ENCODE assay signal across 8 cellular contexts in the genomic region with DNA sequence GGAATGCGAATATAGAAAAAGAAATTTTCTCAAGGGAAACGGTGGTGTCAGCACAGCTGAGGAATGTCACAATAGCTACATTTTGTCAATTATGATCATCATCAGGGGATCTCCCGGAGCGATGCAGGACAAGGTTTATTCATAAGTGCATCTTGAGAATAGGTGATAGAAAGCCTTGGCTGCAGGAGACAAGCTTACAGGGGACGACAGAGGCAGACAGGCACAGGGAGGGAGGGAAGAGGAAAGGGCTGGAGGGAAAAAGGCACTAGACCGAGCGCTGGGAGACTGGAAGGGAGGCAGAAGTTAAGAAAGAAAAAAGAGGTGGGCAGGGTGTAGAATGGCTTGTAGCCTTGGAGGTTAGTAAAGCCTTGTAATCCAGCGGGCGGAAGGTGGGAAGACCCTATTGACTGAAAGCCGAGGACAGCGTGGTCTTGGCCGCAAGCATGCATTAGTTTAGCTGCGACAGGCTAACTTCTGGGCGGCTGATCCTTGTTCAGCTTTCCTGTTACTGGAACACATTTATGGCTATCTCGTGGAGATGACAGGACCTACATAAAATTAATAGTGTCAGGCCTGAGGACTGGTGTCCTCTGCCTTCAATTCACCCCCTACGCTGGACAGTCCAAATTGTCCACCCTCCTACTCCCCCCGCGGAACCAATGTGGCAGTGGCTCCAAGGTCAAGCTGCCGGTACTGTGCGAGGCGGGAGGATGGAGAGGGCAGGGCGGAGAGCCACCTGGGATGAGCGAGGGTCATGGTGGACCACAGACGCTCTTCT. TPM values are rescaled to one million over a fixed set of nuclear protein-coding genes. Genes with fewer than 3 reads are reported as not detected.
A peak's percentile ranks its signal among the peaks of the same experiment; 100 is the strongest.
DNase-seq lines count a peak whose midpoint lies in the region; ATAC-seq lines count a peak whose summit lies in the region.

No MANE protein-coding gene starts in this region.

- no peaks in the 10 kb centered on the region for H3K36me3 Mint-ChIP-seq in activated T-cell treated with anti-CD3 and anti-CD28 coated beads, Interleukin-2, amount 50 U/mL, for 4 hours (ENCODE audit: insufficient read depth)
- H3K36me3 Mint-ChIP-seq in immature natural killer cell: no peaks in the 10 kb centered on the region

- peaks cover 36% of the 10 kb centered on the region for H3K4me1 Mint-ChIP-seq in activated T-cell treated with anti-CD3 and anti-CD28 coated beads, Interleukin-2, amount 50 U/mL, for 4 hours (ENCODE audit: low read depth)
- H3K4me1 Mint-ChIP-seq in immature natural killer cell: peaks cover 27 to 29% of the 10 kb centered on the region in 2 donors

- H3K9me3 ChIP-seq in skeletal muscle satellite cell (replicated peaks; ENCODE audit: low read length): no peaks in the 10 kb centered on the region

- H3K4me3 Mint-ChIP-seq in activated T-cell treated with anti-CD3 and anti-CD28 coated beads, Interleukin-2, amount 50 U/mL, for 4 hours: peak overlapping the region; percentile 91
- H3K4me3 Mint-ChIP-seq in immature natural killer cell: peak overlapping the region; percentile 90 to 92 (median 91)

- peaks cover 21% of the 10 kb centered on the region for H3K4me1 ChIP-seq in skeletal muscle satellite cell (ENCODE audit: control insufficient read depth, insufficient read depth, low read length)

- no peak for ATAC-seq in activated T-cell treated with anti-CD3 and anti-CD28 coated beads, Interleukin-2, amount 50 U/mL, for 4 hours
- no peak for ATAC-seq in GM19328 (IDR thresholded peaks at IDR 0.05; ENCODE audit: unreplicated experiment)
- no peak for ATAC-seq in GM19463 (IDR thresholded peaks at IDR 0.05; ENCODE audit: unreplicated experiment)
- no peak for ATAC-seq in GM21367 (IDR thresholded peaks at IDR 0.05; ENCODE audit: unreplicated experiment)

- no peak for DNase-seq in activated T-cell treated with anti-CD3 and anti-CD28 coated beads, Interleukin-2, amount 50 U/mL, for 4 hours
- DNase-seq in activated T-cell treated with anti-CD3 and anti-CD28 coated beads for 4 hours (no peak), anterior cingulate cortex (lab: John Stamatoyannopoulos, UW) (peak in 36 of 58 donors; percentile 6 to 67 (median 44)), immature natural killer cell (no peak)

- peak overlapping the region; percentile 86 for H3K4me3 ChIP-seq in skeletal muscle satellite cell (ENCODE audit: low read length)

- peak overlapping the region; percentile 93 for H3K9ac ChIP-seq in skeletal muscle satellite cell (ENCODE audit: low read depth, low read length)

- peak overlapping the region; percentile 50 to 87 (median 70) for H3K27ac Mint-ChIP-seq in immature natural killer cell

- peaks cover 20% of the 10 kb centered on the region for H3K27me3 Mint-ChIP-seq in activated T-cell treated with anti-CD3 and anti-CD28 coated beads, Interleukin-2, amount 50 U/mL, for 4 hours (ENCODE audit: low read depth)
- peaks cover 11 to 21% (median 19%) of the 10 kb centered on the region in 3 donors for H3K27me3 Mint-ChIP-seq in immature natural killer cell (ENCODE audit: low read depth in 3 of 3)

- peak overlapping the region; percentile 90 for H3K4me2 ChIP-seq in skeletal muscle satellite cell (ENCODE audit: low read length)

- H3K27me3 ChIP-seq in skeletal muscle satellite cell (ENCODE audit: control insufficient read depth, insufficient read depth, low read length): no peaks in the 10 kb centered on the region

- H3K9me3 Mint-ChIP-seq in activated T-cell treated with anti-CD3 and anti-CD28 coated beads, Interleukin-2, amount 50 U/mL, for 4 hours: no peaks in the 10 kb centered on the region
- H3K9me3 Mint-ChIP-seq in immature natural killer cell: no peaks in the 10 kb centered on the region

- H3K36me3 ChIP-seq in skeletal muscle satellite cell (ENCODE audit: insufficient read depth, low read length): no peaks in the 10 kb centered on the region

RNA-seq across cellular contexts. Expression of a gene that starts 1.5 kb away (rescaled TPM):
- total RNA-seq in activated T-cell treated with anti-CD3 and anti-CD28 coated beads, Interleukin-2, amount 50 U/mL, for 4 hours: 1 to 10 TPM; 2.4 to 6.3 (median 6.1) TPM
- polyA plus RNA-seq in immature natural killer cell: under 1 TPM in 2 of 3 donors, not detected in 1; 0.28 to 0.63 TPM
- 56.5 and 70.3 TPM in 2 replicates for total RNA-seq in skeletal muscle satellite cell (2012; rRNA removed)

Comparison
In these comparisons a context has a peak if more than half of its experiments do, and no peak if none do; other contexts are left out.
1. DNase-seq: peak in anterior cingulate cortex (36 of 58); none in activated T-cell treated with anti-CD3 and anti-CD28 coated beads, Interleukin-2, amount 50 U/mL, for 4 hours (single experiment), activated T-cell treated with anti-CD3 and anti-CD28 coated beads for 4 hours (single experiment) and immature natural killer cell (0 of 3).